In the genomic region with DNA sequence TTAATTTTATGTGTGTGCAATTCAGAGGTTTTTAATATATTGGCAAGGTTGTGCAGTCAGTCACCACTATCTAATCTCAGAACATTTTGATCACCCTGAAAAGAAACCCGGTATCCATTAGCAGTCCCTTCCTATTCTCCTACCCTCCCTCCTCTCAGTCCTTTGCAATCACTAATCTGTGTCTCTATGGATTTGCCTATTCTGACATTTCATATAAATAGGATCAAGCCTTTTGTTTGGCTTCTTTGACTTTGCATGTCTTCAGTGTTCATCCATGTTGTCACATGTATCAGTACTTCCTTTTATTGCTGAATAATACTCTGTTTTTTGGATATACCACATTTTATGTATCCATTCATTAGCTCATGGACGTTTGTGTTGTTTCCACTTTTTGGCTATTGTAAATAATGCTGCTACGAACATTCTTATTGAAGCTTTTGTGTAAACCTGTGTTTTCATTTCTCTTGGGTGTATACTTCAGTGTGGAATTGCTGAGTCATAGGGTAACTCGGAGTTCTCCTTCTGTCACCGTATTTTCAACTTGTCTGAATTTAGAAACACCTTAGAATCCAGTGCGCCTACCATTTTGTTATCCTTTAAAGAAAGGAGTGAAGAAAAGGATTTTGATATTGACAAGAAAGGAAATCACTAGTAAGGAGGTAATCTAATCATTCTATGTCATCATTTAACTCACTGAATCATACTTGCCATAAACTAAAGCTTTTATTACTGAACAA, we compare ENCODE assay signal across 11 cellular contexts. TPM values are rescaled to one million over a fixed set of nuclear protein-coding genes. Genes with fewer than 3 reads are reported as not detected.
DNase-seq lines count a peak whose midpoint lies in the region; ATAC-seq, FAIRE-seq and TF ChIP-seq lines count a peak whose summit lies in the region.
"Had no signal": no experiment of that assay in that cellular context is flagged by ENCODE, and none has a peak within 500 bp of the region (broad histone marks: within the 10 kb centered on the region; RNA-seq: fewer than 3 reads in every experiment).

No MANE protein-coding gene starts in this region.

- peaks cover 17% of the 10 kb centered on the region for H3K4me1 ChIP-seq in CD8-positive, alpha-beta T cell (ENCODE audit: insufficient read depth, low read length)
- H3K4me1 ChIP-seq in BE2C = no peaks in the 10 kb centered on the region

- H3K27ac ChIP-seq in CD8-positive, alpha-beta T cell (ENCODE audit: low read depth, low read length) = no peak overlapping the region
- H3K27ac ChIP-seq: VCaP had no signal

- H3K36me3 Mint-ChIP-seq in natural killer cell treated with Interleukin-12 subunit alpha and Interleukin-12 subunit beta and Interleukin-15 and Interleukin-18, amount 100 ng/mL, for 72 hours = no peaks in the 10 kb centered on the region
- H3K36me3 Mint-ChIP-seq in natural killer cell = no peaks in the 10 kb centered on the region
- peaks cover 14% of the 10 kb centered on the region for H3K36me3 Mint-ChIP-seq in type B pancreatic cell
- peaks cover 18% of the 10 kb centered on the region for H3K36me3 Mint-ChIP-seq in CD8-positive, alpha-beta T cell

- no peak overlapping the region for H3K4me3 ChIP-seq in CD8-positive, alpha-beta T cell (ENCODE audit: low read depth, low read length)
- no peak overlapping the region for H3K4me3 ChIP-seq in BE2C (ENCODE audit: low read depth, low read length)

- no peaks in the 10 kb centered on the region for H3K27me3 ChIP-seq in CD8-positive, alpha-beta T cell (ENCODE audit: insufficient read depth, low read length)
- no peaks in the 10 kb centered on the region for H3K27me3 ChIP-seq in BE2C

- H3K9me3 ChIP-seq in CD8-positive, alpha-beta T cell (ENCODE audit: low read length) = no peaks in the 10 kb centered on the region
- no peaks in the 10 kb centered on the region for H3K9me3 ChIP-seq in BE2C

- H3K36me3 ChIP-seq in CD8-positive, alpha-beta T cell (ENCODE audit: insufficient read depth, low read length) = no peaks in the 10 kb centered on the region
- no peaks in the 10 kb centered on the region for H3K36me3 ChIP-seq in BE2C

- CTCF ChIA-PET in CD8-positive, alpha-beta T cell (lab: Charles Lee) = interaction anchor here (4.5 kb wide), 1 partner anchor 84 kb away, joined by 21 read pairs; no protein-coding TSS in a partner anchor

- H3K27ac Mint-ChIP-seq in natural killer cell treated with Interleukin-12 subunit alpha and Interleukin-12 subunit beta and Interleukin-15 and Interleukin-18, amount 100 ng/mL, for 72 hours = no peak overlapping the region
- H3K27ac Mint-ChIP-seq in natural killer cell (no peak overlapping the region), type B pancreatic cell (peak overlapping the region; percentile 93)
- no peak overlapping the region for H3K27ac Mint-ChIP-seq in CD8-positive, alpha-beta T cell
- H3K27ac Mint-ChIP-seq: memory B cell had no signal

- TF ChIP-seq CTCF in natural killer cell (IDR thresholded peaks at IDR 0.05) (no peak), type B pancreatic cell (conservative IDR thresholded peaks at IDR 0.05) (no peak), BE2C (IDR thresholded peaks at IDR 0.05; ENCODE audit: low read depth, low read length) (no peak)
- TF ChIP-seq CTCF in CD8-positive, alpha-beta T cell (IDR thresholded peaks at IDR 0.05) = no peak

- DNase-seq in natural killer cell treated with Interleukin-12 subunit alpha and Interleukin-12 subunit beta and Interleukin-15 and Interleukin-18, amount 100 ng/mL, for 72 hours (ENCODE audit: low spot score) = no peak
- DNase-seq in natural killer cell (no peak), RCC 7860 (ENCODE audit: low spot score) (no peak), dermis blood vessel endothelial cell (peak; percentile 59), type B pancreatic cell (ENCODE audit: extremely low spot score, unreplicated experiment) (no peak), BE2C (no peak)
- no peak for DNase-seq in CD8-positive, alpha-beta T cell
- DNase-seq: effector CD4-positive, alpha-beta T cell had no signal

- H3K4me3 Mint-ChIP-seq in natural killer cell treated with Interleukin-12 subunit alpha and Interleukin-12 subunit beta and Interleukin-15 and Interleukin-18, amount 100 ng/mL, for 72 hours = peak overlapping the region; percentile 28
- H3K4me3 Mint-ChIP-seq in natural killer cell (no peak overlapping the region), type B pancreatic cell (peak overlapping the region; percentile 71)
- H3K4me3 Mint-ChIP-seq in CD8-positive, alpha-beta T cell = no peak overlapping the region
- H3K4me3 Mint-ChIP-seq: memory B cell had no signal

- FAIRE-seq in RCC 7860 (lab: Jason Lieb, UNC) = peak; percentile 39

- no peaks in the 10 kb centered on the region for H3K27me3 Mint-ChIP-seq in natural killer cell treated with Interleukin-12 subunit alpha and Interleukin-12 subunit beta and Interleukin-15 and Interleukin-18, amount 100 ng/mL, for 72 hours
- H3K27me3 Mint-ChIP-seq in natural killer cell (ENCODE audit: low read depth in 2 of 2) = no peaks in the 10 kb centered on the region
- no peaks in the 10 kb centered on the region for H3K27me3 Mint-ChIP-seq in type B pancreatic cell
- no peaks in the 10 kb centered on the region for H3K27me3 Mint-ChIP-seq in CD8-positive, alpha-beta T cell (ENCODE audit: low read depth)
- H3K27me3 Mint-ChIP-seq: memory B cell had no signal

- no peaks in the 10 kb centered on the region for H3K9me3 Mint-ChIP-seq in natural killer cell treated with Interleukin-12 subunit alpha and Interleukin-12 subunit beta and Interleukin-15 and Interleukin-18, amount 100 ng/mL, for 72 hours
- H3K9me3 Mint-ChIP-seq in natural killer cell = no peaks in the 10 kb centered on the region
- peaks cover 6% of the 10 kb centered on the region for H3K9me3 Mint-ChIP-seq in type B pancreatic cell
- H3K9me3 Mint-ChIP-seq in CD8-positive, alpha-beta T cell = no peaks in the 10 kb centered on the region
- H3K9me3 Mint-ChIP-seq: memory B cell had no signal

- intact Hi-C loops in natural killer cell (cut with micrococcal nuclease) = no loop called here
- intact Hi-C loops in CD8-positive, alpha-beta T cell (cut with DNase I, micrococcal nuclease) = no loop called here

- POLR2A ChIA-PET in CD8-positive, alpha-beta T cell (lab: Charles Lee) = interaction anchor here (1.2 kb wide), 1 partner anchor 33 kb away, joined by 3 read pairs; no protein-coding TSS in a partner anchor

- ATAC-seq in natural killer cell treated with Interleukin-12 subunit alpha and Interleukin-12 subunit beta and Interleukin-15 and Interleukin-18, amount 100 ng/mL, for 72 hours = no peak
- no peak for ATAC-seq in natural killer cell
- no peak for ATAC-seq in CD8-positive, alpha-beta T cell
- no peak for ATAC-seq in HG03097 (IDR thresholded peaks at IDR 0.05; ENCODE audit: low FRiP score, unreplicated experiment)

- H3K4me1 Mint-ChIP-seq in natural killer cell treated with Interleukin-12 subunit alpha and Interleukin-12 subunit beta and Interleukin-15 and Interleukin-18, amount 100 ng/mL, for 72 hours (ENCODE audit: low read depth in 2 of 2) = peaks cover 21 to 33% of the 10 kb centered on the region in 2 donors
- H3K4me1 Mint-ChIP-seq in natural killer cell (peaks cover 29 to 30% of the 10 kb centered on the region in 2 donors), type B pancreatic cell (ENCODE audit: unreplicated experiment) (peaks cover 34% of the 10 kb centered on the region)
- peaks cover 38% of the 10 kb centered on the region for H3K4me1 Mint-ChIP-seq in CD8-positive, alpha-beta T cell (ENCODE audit: low read depth)

RNA-seq across cellular contexts. Expression of gene CEP85, which starts 3.4 kb away (rescaled TPM):
- total RNA-seq in natural killer cell treated with Interleukin-12 subunit alpha and Interleukin-12 subunit beta and Interleukin-15 and Interleukin-18, amount 100 ng/mL, for 72 hours = 10 to 100 TPM; 21.0 to 57.5 TPM
- total RNA-seq in natural killer cell = 10 to 100 TPM; 13.0 to 20.4 (median 18.0) TPM
- 10.2 and 13.9 TPM in 2 replicates for total RNA-seq in dermis blood vessel endothelial cell
- total RNA-seq in type B pancreatic cell (ENCODE audit: low replicate concordance) = 15.9 and 26.8 TPM in 2 replicates
- 1 to 10 TPM; 7.1 TPM for total RNA-seq in CD8-positive, alpha-beta T cell
- polyA plus RNA-seq in BE2C (2012; ENCODE audit: insufficient read depth, insufficient read length, low read depth) = 9.7 TPM

RNA-seq across cellular contexts. Expression of gene SH3BGRL3, which starts 42.5 kb away (rescaled TPM):
- 100 to 1,000 TPM; 203 to 249 TPM for total RNA-seq in natural killer cell treated with Interleukin-12 subunit alpha and Interleukin-12 subunit beta and Interleukin-15 and Interleukin-18, amount 100 ng/mL, for 72 hours
- total RNA-seq in natural killer cell (100 to 1,000 TPM; 396 to 488 (median 437) TPM), dermis blood vessel endothelial cell (10.4 and 23.8 TPM in 2 replicates), type B pancreatic cell (ENCODE audit: low replicate concordance) (78.1 and 105 TPM in 2 replicates)
- 100 to 1,000 TPM; 187 to 191 TPM for total RNA-seq in CD8-positive, alpha-beta T cell
- polyA plus RNA-seq in BE2C (2012; ENCODE audit: insufficient read depth, insufficient read length, low read depth) = 170 TPM

RNA-seq across cellular contexts. Expression of gene CATSPER4, which starts 47.0 kb away (rescaled TPM):
- total RNA-seq in natural killer cell treated with Interleukin-12 subunit alpha and Interleukin-12 subunit beta and Interleukin-15 and Interleukin-18, amount 100 ng/mL, for 72 hours = not detected
- total RNA-seq in natural killer cell = not detected
- not detected in 2 replicates for total RNA-seq in dermis blood vessel endothelial cell
- total RNA-seq in type B pancreatic cell (ENCODE audit: low replicate concordance) = not detected in 2 replicates
- not detected for total RNA-seq in CD8-positive, alpha-beta T cell
- not detected for polyA plus RNA-seq in BE2C (2012; ENCODE audit: insufficient read depth, insufficient read length, low read depth)

Comparison
In these comparisons a context has a peak if more than half of its experiments do, and no peak if none do; other contexts are left out.
1. H3K4me3 Mint-ChIP-seq: peak in natural killer cell treated with Interleukin-12 subunit alpha and Interleukin-12 subunit beta and Interleukin-15 and Interleukin-18, amount 100 ng/mL, for 72 hours (single experiment) and type B pancreatic cell (single experiment); none in natural killer cell (single experiment) and CD8-positive, alpha-beta T cell (single experiment).